ENCODE assay signal across 1 cellular context in the genomic region with DNA sequence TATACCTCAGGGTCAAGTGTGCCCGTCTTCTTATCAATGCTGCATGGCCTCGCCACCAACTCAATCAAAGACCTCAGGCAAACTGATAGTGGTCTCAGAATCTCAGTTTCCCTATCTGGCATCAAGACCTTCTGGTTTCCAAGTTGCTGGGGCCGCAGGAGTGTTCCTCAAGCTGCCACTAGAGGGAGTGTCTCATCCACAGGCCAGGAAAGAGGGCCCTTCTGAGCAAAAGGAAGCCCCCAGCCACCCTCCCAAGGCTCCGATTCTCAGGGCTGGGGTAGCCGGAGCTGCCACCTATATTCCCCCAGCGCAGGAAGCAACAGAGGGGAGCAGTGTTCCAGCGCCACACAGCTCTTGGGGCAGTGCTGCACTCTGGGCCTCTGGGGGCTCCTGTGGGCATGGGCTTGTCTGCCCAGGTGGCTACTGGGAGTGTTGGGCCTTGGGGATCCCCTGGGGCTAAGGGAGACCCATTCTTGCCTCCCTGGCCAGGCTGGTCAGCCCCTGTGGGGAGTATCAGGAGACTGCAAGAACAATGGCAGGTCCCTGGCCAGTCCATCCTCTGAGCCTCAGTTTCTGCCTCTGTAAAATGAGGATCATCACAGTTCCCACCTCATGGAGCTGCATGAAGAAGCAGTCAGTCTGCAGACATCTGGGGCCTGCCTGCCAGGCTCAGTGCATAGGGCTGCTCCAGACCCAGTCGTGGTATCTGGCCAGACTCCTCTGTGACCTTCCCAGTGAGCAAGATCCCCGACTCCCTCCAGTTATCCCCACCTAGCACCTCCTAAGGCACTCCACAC.
TF ChIP-seq lines count a peak whose summit lies in the region.

No MANE protein-coding gene starts in this region.

TF ChIP-seq in HepG2, 621 proteins besides CTCF, POLR2A, EP300 and RAD21 (continues in another document):
- TF ChIP-seq, protein P1, sequence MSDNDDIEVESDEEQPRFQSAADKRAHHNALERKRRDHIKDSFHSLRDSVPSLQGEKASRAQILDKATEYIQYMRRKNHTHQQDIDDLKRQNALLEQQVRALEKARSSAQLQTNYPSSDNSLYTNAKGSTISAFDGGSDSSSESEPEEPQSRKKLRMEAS (IDR thresholded peaks at IDR 0.05): no peak; the same call in 1 of the 2 replicates
- peak; percentile 64; the same call in 1 of the 2 replicates for TF ChIP-seq SMC3 (IDR thresholded peaks at IDR 0.05; ENCODE audit: low read length)
- no peak for TF ChIP-seq ZNF264 (CRISPR knock-in tag; IDR thresholded peaks at IDR 0.05)
- TF ChIP-seq PHF21A (CRISPR knock-in tag; IDR thresholded peaks at IDR 0.05): no peak
- TF ChIP-seq RBAK (CRISPR knock-in tag; IDR thresholded peaks at IDR 0.05): no peak
- TF ChIP-seq, protein P2, sequence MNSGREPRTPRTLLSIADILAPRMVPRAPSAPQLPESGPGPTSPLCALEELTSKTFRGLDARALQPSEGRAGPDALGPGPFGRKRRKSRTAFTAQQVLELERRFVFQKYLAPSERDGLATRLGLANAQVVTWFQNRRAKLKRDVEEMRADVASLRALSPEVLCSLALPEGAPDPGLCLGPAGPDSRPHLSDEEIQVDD (CRISPR knock-in tag; IDR thresholded peaks at IDR 0.05; ENCODE audit: borderline replicate concordance): no peak
- no peak for TF ChIP-seq ETV5 (CRISPR knock-in tag; IDR thresholded peaks at IDR 0.05; ENCODE audit: borderline replicate concordance)
- TF ChIP-seq, protein P3, sequence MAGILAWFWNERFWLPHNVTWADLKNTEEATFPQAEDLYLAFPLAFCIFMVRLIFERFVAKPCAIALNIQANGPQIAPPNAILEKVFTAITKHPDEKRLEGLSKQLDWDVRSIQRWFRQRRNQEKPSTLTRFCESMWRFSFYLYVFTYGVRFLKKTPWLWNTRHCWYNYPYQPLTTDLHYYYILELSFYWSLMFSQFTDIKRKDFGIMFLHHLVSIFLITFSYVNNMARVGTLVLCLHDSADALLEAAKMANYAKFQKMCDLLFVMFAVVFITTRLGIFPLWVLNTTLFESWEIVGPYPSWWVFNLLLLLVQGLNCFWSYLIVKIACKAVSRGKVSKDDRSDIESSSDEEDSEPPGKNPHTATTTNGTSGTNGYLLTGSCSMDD (CRISPR knock-in tag; IDR thresholded peaks at IDR 0.05): no peak
- TF ChIP-seq MTA3 (CRISPR knock-in tag; IDR thresholded peaks at IDR 0.05): no peak
- no peak for TF ChIP-seq IKZF4 (CRISPR knock-in tag; IDR thresholded peaks at IDR 0.05; ENCODE audit: borderline replicate concordance, low read depth, not compliant biosample characterization)
- TF ChIP-seq, protein P4, sequence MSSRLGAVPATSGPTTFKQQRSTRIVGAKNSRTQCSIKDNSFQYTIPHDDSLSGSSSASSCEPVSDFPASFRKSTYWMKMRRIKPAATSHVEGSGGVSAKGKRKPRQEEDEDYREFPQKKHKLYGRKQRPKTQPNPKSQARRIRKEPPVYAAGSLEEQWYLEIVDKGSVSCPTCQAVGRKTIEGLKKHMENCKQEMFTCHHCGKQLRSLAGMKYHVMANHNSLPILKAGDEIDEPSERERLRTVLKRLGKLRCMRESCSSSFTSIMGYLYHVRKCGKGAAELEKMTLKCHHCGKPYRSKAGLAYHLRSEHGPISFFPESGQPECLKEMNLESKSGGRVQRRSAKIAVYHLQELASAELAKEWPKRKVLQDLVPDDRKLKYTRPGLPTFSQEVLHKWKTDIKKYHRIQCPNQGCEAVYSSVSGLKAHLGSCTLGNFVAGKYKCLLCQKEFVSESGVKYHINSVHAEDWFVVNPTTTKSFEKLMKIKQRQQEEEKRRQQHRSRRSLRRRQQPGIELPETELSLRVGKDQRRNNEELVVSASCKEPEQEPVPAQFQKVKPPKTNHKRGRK (CRISPR knock-in tag; IDR thresholded peaks at IDR 0.05): no peak
- TF ChIP-seq, protein P5, sequence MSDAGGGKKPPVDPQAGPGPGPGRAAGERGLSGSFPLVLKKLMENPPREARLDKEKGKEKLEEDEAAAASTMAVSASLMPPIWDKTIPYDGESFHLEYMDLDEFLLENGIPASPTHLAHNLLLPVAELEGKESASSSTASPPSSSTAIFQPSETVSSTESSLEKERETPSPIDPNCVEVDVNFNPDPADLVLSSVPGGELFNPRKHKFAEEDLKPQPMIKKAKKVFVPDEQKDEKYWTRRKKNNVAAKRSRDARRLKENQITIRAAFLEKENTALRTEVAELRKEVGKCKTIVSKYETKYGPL (CRISPR knock-in tag; IDR thresholded peaks at IDR 0.05): no peak
- TF ChIP-seq, protein P6, sequence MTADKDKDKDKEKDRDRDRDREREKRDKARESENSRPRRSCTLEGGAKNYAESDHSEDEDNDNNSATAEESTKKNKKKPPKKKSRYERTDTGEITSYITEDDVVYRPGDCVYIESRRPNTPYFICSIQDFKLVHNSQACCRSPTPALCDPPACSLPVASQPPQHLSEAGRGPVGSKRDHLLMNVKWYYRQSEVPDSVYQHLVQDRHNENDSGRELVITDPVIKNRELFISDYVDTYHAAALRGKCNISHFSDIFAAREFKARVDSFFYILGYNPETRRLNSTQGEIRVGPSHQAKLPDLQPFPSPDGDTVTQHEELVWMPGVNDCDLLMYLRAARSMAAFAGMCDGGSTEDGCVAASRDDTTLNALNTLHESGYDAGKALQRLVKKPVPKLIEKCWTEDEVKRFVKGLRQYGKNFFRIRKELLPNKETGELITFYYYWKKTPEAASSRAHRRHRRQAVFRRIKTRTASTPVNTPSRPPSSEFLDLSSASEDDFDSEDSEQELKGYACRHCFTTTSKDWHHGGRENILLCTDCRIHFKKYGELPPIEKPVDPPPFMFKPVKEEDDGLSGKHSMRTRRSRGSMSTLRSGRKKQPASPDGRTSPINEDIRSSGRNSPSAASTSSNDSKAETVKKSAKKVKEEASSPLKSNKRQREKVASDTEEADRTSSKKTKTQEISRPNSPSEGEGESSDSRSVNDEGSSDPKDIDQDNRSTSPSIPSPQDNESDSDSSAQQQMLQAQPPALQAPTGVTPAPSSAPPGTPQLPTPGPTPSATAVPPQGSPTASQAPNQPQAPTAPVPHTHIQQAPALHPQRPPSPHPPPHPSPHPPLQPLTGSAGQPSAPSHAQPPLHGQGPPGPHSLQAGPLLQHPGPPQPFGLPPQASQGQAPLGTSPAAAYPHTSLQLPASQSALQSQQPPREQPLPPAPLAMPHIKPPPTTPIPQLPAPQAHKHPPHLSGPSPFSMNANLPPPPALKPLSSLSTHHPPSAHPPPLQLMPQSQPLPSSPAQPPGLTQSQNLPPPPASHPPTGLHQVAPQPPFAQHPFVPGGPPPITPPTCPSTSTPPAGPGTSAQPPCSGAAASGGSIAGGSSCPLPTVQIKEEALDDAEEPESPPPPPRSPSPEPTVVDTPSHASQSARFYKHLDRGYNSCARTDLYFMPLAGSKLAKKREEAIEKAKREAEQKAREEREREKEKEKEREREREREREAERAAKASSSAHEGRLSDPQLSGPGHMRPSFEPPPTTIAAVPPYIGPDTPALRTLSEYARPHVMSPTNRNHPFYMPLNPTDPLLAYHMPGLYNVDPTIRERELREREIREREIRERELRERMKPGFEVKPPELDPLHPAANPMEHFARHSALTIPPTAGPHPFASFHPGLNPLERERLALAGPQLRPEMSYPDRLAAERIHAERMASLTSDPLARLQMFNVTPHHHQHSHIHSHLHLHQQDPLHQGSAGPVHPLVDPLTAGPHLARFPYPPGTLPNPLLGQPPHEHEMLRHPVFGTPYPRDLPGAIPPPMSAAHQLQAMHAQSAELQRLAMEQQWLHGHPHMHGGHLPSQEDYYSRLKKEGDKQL (CRISPR knock-in tag; IDR thresholded peaks at IDR 0.05; ENCODE audit: low read depth): no peak
- no peak for TF ChIP-seq ZNF550 (CRISPR knock-in tag; IDR thresholded peaks at IDR 0.05; ENCODE audit: borderline replicate concordance)
- TF ChIP-seq, protein P7, sequence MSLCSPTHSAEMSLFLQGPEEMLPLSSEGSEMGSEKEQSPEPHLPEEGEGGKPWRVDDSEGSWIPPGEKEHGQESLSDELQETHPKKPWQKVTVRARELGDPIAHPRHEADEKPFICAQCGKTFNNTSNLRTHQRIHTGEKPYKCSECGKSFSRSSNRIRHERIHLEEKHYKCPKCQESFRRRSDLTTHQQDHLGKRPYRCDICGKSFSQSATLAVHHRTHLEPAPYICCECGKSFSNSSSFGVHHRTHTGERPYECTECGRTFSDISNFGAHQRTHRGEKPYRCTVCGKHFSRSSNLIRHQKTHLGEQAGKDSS (CRISPR knock-in tag; IDR thresholded peaks at IDR 0.05; ENCODE audit: borderline replicate concordance, low read depth): no peak
- peak; percentile 74 for TF ChIP-seq XRCC5 (optimal IDR thresholded peaks at IDR 0.05; ENCODE audit: low read length)
- TF ChIP-seq BHLHE40 (IDR thresholded peaks at IDR 0.05; ENCODE audit: low read length): no peak
- peak; percentile 81 for TF ChIP-seq STAG1 (CRISPR knock-in tag; IDR thresholded peaks at IDR 0.05)
- no peak for TF ChIP-seq GATAD2A (CRISPR knock-in tag; IDR thresholded peaks at IDR 0.05)
- no peak for TF ChIP-seq ZKSCAN8 (CRISPR knock-in tag; IDR thresholded peaks at IDR 0.05; ENCODE audit: borderline replicate concordance)
- TF ChIP-seq, protein P8, sequence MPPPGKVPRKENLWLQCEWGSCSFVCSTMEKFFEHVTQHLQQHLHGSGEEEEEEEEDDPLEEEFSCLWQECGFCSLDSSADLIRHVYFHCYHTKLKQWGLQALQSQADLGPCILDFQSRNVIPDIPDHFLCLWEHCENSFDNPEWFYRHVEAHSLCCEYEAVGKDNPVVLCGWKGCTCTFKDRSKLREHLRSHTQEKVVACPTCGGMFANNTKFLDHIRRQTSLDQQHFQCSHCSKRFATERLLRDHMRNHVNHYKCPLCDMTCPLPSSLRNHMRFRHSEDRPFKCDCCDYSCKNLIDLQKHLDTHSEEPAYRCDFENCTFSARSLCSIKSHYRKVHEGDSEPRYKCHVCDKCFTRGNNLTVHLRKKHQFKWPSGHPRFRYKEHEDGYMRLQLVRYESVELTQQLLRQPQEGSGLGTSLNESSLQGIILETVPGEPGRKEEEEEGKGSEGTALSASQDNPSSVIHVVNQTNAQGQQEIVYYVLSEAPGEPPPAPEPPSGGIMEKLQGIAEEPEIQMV (CRISPR knock-in tag; IDR thresholded peaks at IDR 0.05; ENCODE audit: low read depth): 0 out of 2 replicates have a peak, but pooled peaks have one; percentile 50
- 0 out of 2 replicates have a peak, but pooled peaks have one; percentile 13 for TF ChIP-seq SALL1 (CRISPR knock-in tag; IDR thresholded peaks at IDR 0.05)
- TF ChIP-seq ZKSCAN1 (IDR thresholded peaks at IDR 0.05; ENCODE audit: low read length): no peak
- TF ChIP-seq, protein P9, sequence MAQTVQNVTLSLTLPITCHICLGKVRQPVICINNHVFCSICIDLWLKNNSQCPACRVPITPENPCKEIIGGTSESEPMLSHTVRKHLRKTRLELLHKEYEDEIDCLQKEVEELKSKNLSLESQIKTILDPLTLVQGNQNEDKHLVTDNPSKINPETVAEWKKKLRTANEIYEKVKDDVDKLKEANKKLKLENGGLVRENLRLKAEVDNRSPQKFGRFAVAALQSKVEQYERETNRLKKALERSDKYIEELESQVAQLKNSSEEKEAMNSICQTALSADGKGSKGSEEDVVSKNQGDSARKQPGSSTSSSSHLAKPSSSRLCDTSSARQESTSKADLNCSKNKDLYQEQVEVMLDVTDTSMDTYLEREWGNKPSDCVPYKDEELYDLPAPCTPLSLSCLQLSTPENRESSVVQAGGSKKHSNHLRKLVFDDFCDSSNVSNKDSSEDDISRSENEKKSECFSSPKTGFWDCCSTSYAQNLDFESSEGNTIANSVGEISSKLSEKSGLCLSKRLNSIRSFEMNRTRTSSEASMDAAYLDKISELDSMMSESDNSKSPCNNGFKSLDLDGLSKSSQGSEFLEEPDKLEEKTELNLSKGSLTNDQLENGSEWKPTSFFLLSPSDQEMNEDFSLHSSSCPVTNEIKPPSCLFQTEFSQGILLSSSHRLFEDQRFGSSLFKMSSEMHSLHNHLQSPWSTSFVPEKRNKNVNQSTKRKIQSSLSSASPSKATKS (CRISPR knock-in tag; IDR thresholded peaks at IDR 0.05): no peak
- no peak for TF ChIP-seq ZNF782 (CRISPR knock-in tag; IDR thresholded peaks at IDR 0.05; ENCODE audit: borderline replicate concordance)
- TF ChIP-seq ZNF33A (CRISPR knock-in tag; IDR thresholded peaks at IDR 0.05; ENCODE audit: borderline replicate concordance): no peak
- TF ChIP-seq, protein P10, sequence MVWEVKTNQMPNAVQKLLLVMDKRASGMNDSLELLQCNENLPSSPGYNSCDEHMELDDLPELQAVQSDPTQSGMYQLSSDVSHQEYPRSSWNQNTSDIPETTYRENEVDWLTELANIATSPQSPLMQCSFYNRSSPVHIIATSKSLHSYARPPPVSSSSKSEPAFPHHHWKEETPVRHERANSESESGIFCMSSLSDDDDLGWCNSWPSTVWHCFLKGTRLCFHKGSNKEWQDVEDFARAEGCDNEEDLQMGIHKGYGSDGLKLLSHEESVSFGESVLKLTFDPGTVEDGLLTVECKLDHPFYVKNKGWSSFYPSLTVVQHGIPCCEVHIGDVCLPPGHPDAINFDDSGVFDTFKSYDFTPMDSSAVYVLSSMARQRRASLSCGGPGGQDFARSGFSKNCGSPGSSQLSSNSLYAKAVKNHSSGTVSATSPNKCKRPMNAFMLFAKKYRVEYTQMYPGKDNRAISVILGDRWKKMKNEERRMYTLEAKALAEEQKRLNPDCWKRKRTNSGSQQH (CRISPR knock-in tag; IDR thresholded peaks at IDR 0.05; ENCODE audit: low read depth): no peak
- no peak for TF ChIP-seq SMARCE1 (IDR thresholded peaks at IDR 0.05; ENCODE audit: borderline replicate concordance)
- no peak for TF ChIP-seq FOXA3 (CRISPR knock-in tag; IDR thresholded peaks at IDR 0.05)
- no peak for TF ChIP-seq ESRRA (CRISPR knock-in tag; IDR thresholded peaks at IDR 0.05; ENCODE audit: low read depth)
- TF ChIP-seq, protein P11, sequence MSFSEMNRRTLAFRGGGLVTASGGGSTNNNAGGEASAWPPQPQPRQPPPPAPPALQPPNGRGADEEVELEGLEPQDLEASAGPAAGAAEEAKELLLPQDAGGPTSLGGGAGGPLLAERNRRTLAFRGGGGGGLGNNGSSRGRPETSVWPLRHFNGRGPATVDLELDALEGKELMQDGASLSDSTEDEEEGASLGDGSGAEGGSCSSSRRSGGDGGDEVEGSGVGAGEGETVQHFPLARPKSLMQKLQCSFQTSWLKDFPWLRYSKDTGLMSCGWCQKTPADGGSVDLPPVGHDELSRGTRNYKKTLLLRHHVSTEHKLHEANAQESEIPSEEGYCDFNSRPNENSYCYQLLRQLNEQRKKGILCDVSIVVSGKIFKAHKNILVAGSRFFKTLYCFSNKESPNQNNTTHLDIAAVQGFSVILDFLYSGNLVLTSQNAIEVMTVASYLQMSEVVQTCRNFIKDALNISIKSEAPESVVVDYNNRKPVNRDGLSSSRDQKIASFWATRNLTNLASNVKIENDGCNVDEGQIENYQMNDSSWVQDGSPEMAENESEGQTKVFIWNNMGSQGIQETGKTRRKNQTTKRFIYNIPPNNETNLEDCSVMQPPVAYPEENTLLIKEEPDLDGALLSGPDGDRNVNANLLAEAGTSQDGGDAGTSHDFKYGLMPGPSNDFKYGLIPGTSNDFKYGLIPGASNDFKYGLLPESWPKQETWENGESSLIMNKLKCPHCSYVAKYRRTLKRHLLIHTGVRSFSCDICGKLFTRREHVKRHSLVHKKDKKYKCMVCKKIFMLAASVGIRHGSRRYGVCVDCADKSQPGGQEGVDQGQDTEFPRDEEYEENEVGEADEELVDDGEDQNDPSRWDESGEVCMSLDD (CRISPR knock-in tag; IDR thresholded peaks at IDR 0.05; ENCODE audit: borderline replicate concordance): no peak
- no peak for TF ChIP-seq IRX3 (CRISPR knock-in tag; IDR thresholded peaks at IDR 0.05; ENCODE audit: borderline replicate concordance, low read depth)
